25 cellular contexts compared by ENCODE assay signal in the genomic region with DNA sequence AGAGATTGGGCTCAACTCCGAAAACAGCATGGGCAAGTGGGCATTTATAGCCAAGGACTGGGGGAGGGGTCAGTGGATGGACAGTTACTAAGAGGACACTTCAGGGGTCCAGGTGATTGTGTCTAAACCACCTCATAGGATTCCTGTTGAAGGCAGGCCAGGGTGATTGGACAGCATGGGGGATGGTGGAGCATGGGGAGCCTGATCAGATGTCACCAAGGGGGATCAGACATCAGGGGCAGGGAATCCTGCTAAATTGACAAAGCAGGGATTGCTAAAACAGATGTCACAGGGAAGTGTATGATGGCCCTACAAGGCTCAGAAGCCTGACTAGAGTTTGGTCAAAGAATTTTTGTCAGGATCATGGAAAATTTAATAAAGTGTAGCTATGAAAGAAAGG. TPM values are rescaled to one million over a fixed set of nuclear protein-coding genes. Genes with fewer than 3 reads are reported as not detected.
A peak's percentile ranks its signal among the peaks of the same experiment; 100 is the strongest.
DNase-seq lines count a peak whose midpoint lies in the region; ATAC-seq, FAIRE-seq and TF ChIP-seq lines count a peak whose summit lies in the region.
"Had no signal": no experiment of that assay in that cellular context is flagged by ENCODE, and none has a peak within 500 bp of the region (broad histone marks: within the 10 kb centered on the region; RNA-seq: fewer than 3 reads in every experiment).

No MANE protein-coding gene starts in this region.

- peaks cover 2 to 23% of the 10 kb centered on the region in 2 donors for H3K27me3 Mint-ChIP-seq in CD8-positive, alpha-beta memory T cell

- peaks cover 16% of the 10 kb centered on the region; the same call in 2 of the 3 replicates for H3K9me3 ChIP-seq in A549
- no peaks in the 10 kb centered on the region for H3K9me3 ChIP-seq in CD8-positive, alpha-beta memory T cell (ENCODE audit: low read length)
- H3K9me3 ChIP-seq in RWPE2 (ENCODE audit: severe bottlenecking) = peaks cover 3% of the 10 kb centered on the region
- H3K9me3 ChIP-seq in hepatocyte (ENCODE audit: low read depth) = no peaks in the 10 kb centered on the region
- no peaks in the 10 kb centered on the region for H3K9me3 ChIP-seq in right atrium auricular region
- H3K9me3 ChIP-seq: adrenal gland, breast epithelium, sigmoid colon had no signal

- TF ChIP-seq POLR2A in A549 (IDR thresholded peaks at IDR 0.05; ENCODE audit: low read length) = no peak

- no peaks in the 10 kb centered on the region for H3K9me3 Mint-ChIP-seq in CD8-positive, alpha-beta memory T cell

- no peaks in the 10 kb centered on the region for H3K36me3 ChIP-seq in CD8-positive, alpha-beta memory T cell (ENCODE audit: insufficient read depth, low read length)
- H3K36me3 ChIP-seq in RWPE2 (ENCODE audit: low read depth) (peaks cover 12% of the 10 kb centered on the region), hepatocyte (replicated peaks; ENCODE audit: insufficient read depth, low read depth) (no peaks in the 10 kb centered on the region), right atrium auricular region (no peaks in the 10 kb centered on the region)
- H3K36me3 ChIP-seq: adrenal gland, breast epithelium, sigmoid colon had no signal

- H3K4me1 ChIP-seq in A549 (peaks cover 42% of the 10 kb centered on the region), RWPE2 (ENCODE audit: insufficient read depth, poor library complexity, severe bottlenecking) (peaks cover 18% of the 10 kb centered on the region), hepatocyte (ENCODE audit: insufficient read depth) (peaks cover 23% of the 10 kb centered on the region), right atrium auricular region (peaks cover 0 to 34% of the 10 kb centered on the region in 2 donors)
- H3K4me1 ChIP-seq in CD8-positive, alpha-beta memory T cell (ENCODE audit: insufficient read depth, low read length) = peaks cover 24% of the 10 kb centered on the region
- H3K4me1 ChIP-seq: breast epithelium had no signal

- H3K9me2 ChIP-seq in hepatocyte (replicated peaks; ENCODE audit: insufficient read depth) = no peaks in the 10 kb centered on the region

- no peak for TF ChIP-seq RAD21 in A549 (conservative IDR thresholded peaks at IDR 0.05 in 1 of 2, IDR thresholded peaks at IDR 0.05 in 1 of 2)

- TF ChIP-seq EP300 in A549 (IDR thresholded peaks at IDR 0.05) = no peak

- peak overlapping the region in 5 of 7 donors; percentile 5 to 51 (median 24) for H3K4me3 Mint-ChIP-seq in CD8-positive, alpha-beta memory T cell

- CTCF ChIA-PET in A549 (lab: Yijun Ruan, JAX) = interaction anchor here (1.1 to 11.8 kb wide), 10 partner anchors 9 to 250 kb away, joined by 3 to 300 read pairs (median 30); a partner anchor contains a TSS
- CTCF ChIA-PET in CD8-positive, alpha-beta memory T cell (lab: Charles Lee) = no interaction called here

- no peak for FAIRE-seq in A549 (lab: Jason Lieb, UNC)
- FAIRE-seq: colon had no signal

- H3K79me2 ChIP-seq in hepatocyte = peaks cover 18% of the 10 kb centered on the region

- POLR2A ChIA-PET in A549 (lab: Yijun Ruan, JAX) = interaction anchor here (3.3 to 3.7 kb wide), 2 partner anchors 16 to 23 kb away, joined by 60 to 67 read pairs; no protein-coding TSS in a partner anchor
- POLR2A ChIA-PET in CD8-positive, alpha-beta memory T cell (lab: Charles Lee) = no interaction called here

- no peak overlapping the region for H2AFZ ChIP-seq in hepatocyte
- H2AFZ ChIP-seq: parathyroid adenoma had no signal

- WGBS in A549 (ENCODE audit: missing lambda C conversion rate) = 93% methylated on average over 1 of the region's 1 CpG
- WGBS in hepatocyte (ENCODE audit: low lambda C conversion rate, missing lambda C conversion rate) = 85% methylated on average over 1 of the region's 1 CpG

- H3K27ac Mint-ChIP-seq in CD8-positive, alpha-beta memory T cell = peak overlapping the region in 4 of 8 donors; percentile 7 to 64 (median 24)
- H3K27ac Mint-ChIP-seq: CD8-positive, alpha-beta T cell had no signal

- H3K4me2 ChIP-seq in A549 = peak overlapping the region; percentile 87; the same call in 2 of the 3 replicates
- no peak overlapping the region for H3K4me2 ChIP-seq in hepatocyte

- TF ChIP-seq CTCF in A549 (IDR thresholded peaks at IDR 0.05) (no peak), RWPE2 (IDR thresholded peaks at IDR 0.05; ENCODE audit: poor library complexity, severe bottlenecking) (no peak), hepatocyte (IDR thresholded peaks at IDR 0.05; ENCODE audit: poor library complexity) (no peak), right atrium auricular region (IDR thresholded peaks at IDR 0.05) (no peak)

- no peak overlapping the region for H3K4me3 ChIP-seq in A549
- H3K4me3 ChIP-seq in CD8-positive, alpha-beta memory T cell (ENCODE audit: low read length) = no peak overlapping the region
- H3K4me3 ChIP-seq in RWPE2 (ENCODE audit: severe bottlenecking) = no peak overlapping the region
- no peak overlapping the region for H3K4me3 ChIP-seq in hepatocyte
- no peak overlapping the region for H3K4me3 ChIP-seq in right atrium auricular region
- H3K4me3 ChIP-seq: adrenal gland, breast epithelium, sigmoid colon had no signal

- H3K4me1 Mint-ChIP-seq in CD8-positive, alpha-beta memory T cell = peaks cover 27 to 31% (median 29%) of the 10 kb centered on the region in 3 donors

- H4K20me1 ChIP-seq in hepatocyte (ENCODE audit: insufficient read depth, poor library complexity, severe bottlenecking) = no peaks in the 10 kb centered on the region

- ATAC-seq in A549 (no peak), RWPE2 (ENCODE audit: low read depth) (no peak), HG03025 (IDR thresholded peaks at IDR 0.05; ENCODE audit: low FRiP score, unreplicated experiment) (no peak)
- ATAC-seq: CD8-positive, alpha-beta T cell; HCT116; left cardiac atrium; naive thymus-derived CD4-positive, alpha-beta T cell had no signal

- DNase-seq in A549 (ENCODE audit: low read depth in 1 of 2, low spot score in 1 of 2) = no peak
- no peak for DNase-seq in CD8-positive, alpha-beta memory T cell
- DNase-seq in RWPE2 (ENCODE audit: low spot score) = no peak
- no peak for DNase-seq in hepatocyte (ENCODE audit: low spot score)
- no peak for DNase-seq in right atrium auricular region (ENCODE audit: low spot score)
- DNase-seq in 8988T = no peak
- DNase-seq: activated CD4-positive, alpha-beta T cell treated with anti-CD3 and anti-CD28 coated beads, Interleukin-2, amount 50 U/mL, for 1 hour; activated gamma-delta T cell treated with Interleukin-2 at 50 U/mL for 16 hours; DMS79 treated with DMSO at 0.1 percent for 48 hours; left cardiac atrium; mesendoderm; MM.1S; naive thymus-derived CD4-positive, alpha-beta T cell; NCI-H1436 treated with DMSO at 0.1 percent for 48 hours; NCI-H2171; NCI-H526 treated with DMSO at 0.1 percent for 48 hours; SIG-M5; sigmoid colon had no signal

- H3K27ac ChIP-seq in A549 = peak overlapping the region; percentile 72 to 96
- H3K27ac ChIP-seq in CD8-positive, alpha-beta memory T cell (ENCODE audit: low read depth, low read length) = no peak overlapping the region
- H3K27ac ChIP-seq in RWPE2 (ENCODE audit: poor library complexity, severe bottlenecking) = peak overlapping the region; percentile 79
- H3K27ac ChIP-seq in hepatocyte = peak overlapping the region; percentile 0
- H3K27ac ChIP-seq in right atrium auricular region = no peak overlapping the region
- H3K27ac ChIP-seq: adrenal gland, breast epithelium, parathyroid adenoma, sigmoid colon had no signal

- H3K36me3 Mint-ChIP-seq in CD8-positive, alpha-beta memory T cell = peaks cover 1 to 9% (median 8%) of the 10 kb centered on the region in 3 donors
- H3K36me3 Mint-ChIP-seq: naive thymus-derived CD4-positive, alpha-beta T cell had no signal

- no peaks in the 10 kb centered on the region for H3K27me3 ChIP-seq in CD8-positive, alpha-beta memory T cell (ENCODE audit: insufficient read depth, low read length, poor library complexity, severe bottlenecking)
- no peaks in the 10 kb centered on the region for H3K27me3 ChIP-seq in RWPE2 (ENCODE audit: insufficient read depth, poor library complexity, severe bottlenecking)
- H3K27me3 ChIP-seq in hepatocyte = no peaks in the 10 kb centered on the region
- no peaks in the 10 kb centered on the region for H3K27me3 ChIP-seq in right atrium auricular region
- H3K27me3 ChIP-seq: adrenal gland, breast epithelium, sigmoid colon had no signal

TF ChIP-seq in A549, 52 proteins besides CTCF, POLR2A, EP300 and RAD21 (continues in another document):
- TF ChIP-seq ESRRA (IDR thresholded peaks at IDR 0.05; ENCODE audit: borderline replicate concordance, low read length) (no peak), NPAS2 (CRISPR knock-in tag; IDR thresholded peaks at IDR 0.05; ENCODE audit: borderline replicate concordance) (no peak), SMC3 (IDR thresholded peaks at IDR 0.05) (no peak), MAZ (IDR thresholded peaks at IDR 0.05; ENCODE audit: borderline replicate concordance, low read depth, low read length) (no peak)

RNA-seq across cellular contexts. Expression of a gene that starts 2.4 kb away (rescaled TPM):
- polyA plus RNA-seq in A549 (2011; rRNA removed) (100 and 113 TPM in 2 replicates), A549 (2017; fragmentation: RNase III; extraction: RNeasy Plus Mini Kit Qiagen cat#74134 plus additional on column Dnase treatment) (85.5 to 93.7 TPM (median 93.2 TPM) in 3 replicates), hepatocyte (35.0 and 45.3 TPM in 2 replicates)
- polyA plus RNA-seq in A549 (2012; cell fraction: cytosol; rRNA removed) = 80.7 and 98.5 TPM in 2 replicates
- polyA plus RNA-seq in A549 (2012; cell fraction: nucleus; rRNA removed) = 252 and 288 TPM in 2 replicates
- 178 and 188 TPM in 2 replicates for polyA minus RNA-seq in A549 (2011; rRNA and poly(A)+ RNA removed)
- total RNA-seq in CD8-positive, alpha-beta memory T cell = 10 to 100 TPM; 32.5 to 35.7 TPM
- polyA plus RNA-seq in CD8-positive, alpha-beta memory T cell = 35.6 TPM
- total RNA-seq in hepatocyte (52.0 and 61.1 TPM in 2 replicates), right atrium auricular region (100 to 1,000 TPM; 145 to 174 TPM)

RNA-seq across cellular contexts. Expression of a gene that starts 49.9 kb away (rescaled TPM):
- 85.7 and 95.4 TPM in 2 replicates for polyA plus RNA-seq in A549 (2011; rRNA removed)
- 121 and 136 TPM in 2 replicates for polyA plus RNA-seq in A549 (2012; cell fraction: cytosol; rRNA removed)
- polyA plus RNA-seq in A549 (2012; cell fraction: nucleus; rRNA removed) = 433 and 486 TPM in 2 replicates
- 86.9 to 90.0 TPM (median 87.0 TPM) in 3 replicates for polyA plus RNA-seq in A549 (2017; fragmentation: RNase III; extraction: RNeasy Plus Mini Kit Qiagen cat#74134 plus additional on column Dnase treatment)
- 77.7 and 83.6 TPM in 2 replicates for polyA minus RNA-seq in A549 (2011; rRNA and poly(A)+ RNA removed)
- total RNA-seq in CD8-positive, alpha-beta memory T cell = 10 to 100 TPM; 44.2 to 47.0 TPM
- 36.2 TPM for polyA plus RNA-seq in CD8-positive, alpha-beta memory T cell
- 58.1 and 80.4 TPM in 2 replicates for total RNA-seq in hepatocyte
- polyA plus RNA-seq in hepatocyte = 87.1 and 92.0 TPM in 2 replicates
- total RNA-seq in right atrium auricular region = 100 to 1,000 TPM in 1 of 2 donors, 10 to 100 TPM in 1; 75.9 to 116 TPM

Comparison
In these comparisons a context has a peak if more than half of its experiments do, and no peak if none do; other contexts are left out.
1. H3K27ac ChIP-seq: peak in A549 (2 of 2), RWPE2 (single experiment) and hepatocyte (single experiment); none in CD8-positive, alpha-beta memory T cell (single experiment) and right atrium auricular region (0 of 2).